In the genomic region with DNA sequence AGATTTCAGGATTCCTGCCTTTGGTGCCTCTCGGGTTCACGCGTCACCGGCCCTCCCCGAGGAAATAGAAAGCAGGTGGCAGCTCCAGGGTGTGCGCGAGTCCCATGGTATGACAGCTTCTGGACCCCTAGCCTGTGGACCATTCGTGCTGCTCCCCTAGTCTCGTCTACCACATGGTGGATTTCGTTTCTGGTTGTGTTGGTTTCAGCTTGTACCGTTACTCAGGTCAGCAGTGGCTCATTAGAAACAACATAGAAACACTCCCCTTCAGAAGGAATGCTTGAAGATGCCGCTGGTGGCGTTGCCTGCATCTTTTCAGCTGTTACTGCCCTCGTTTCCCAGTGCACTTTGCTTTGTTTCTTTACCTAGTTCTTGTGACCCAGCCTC, we compare ENCODE assay signal across 1 cellular context.
A peak's percentile ranks its signal among the peaks of the same experiment; 100 is the strongest.
TF ChIP-seq lines count a peak whose summit lies in the region.

No MANE protein-coding gene starts in this region.

TF ChIP-seq in GM12878, 131 proteins besides CTCF, POLR2A, EP300 and RAD21 (continued from another document):
- TF ChIP-seq SMC3 (IDR thresholded peaks at IDR 0.05; ENCODE audit: borderline replicate concordance, low read length) (no peak), MXI1 (IDR thresholded peaks at IDR 0.05; ENCODE audit: low read depth, low read length) (0 out of 2 replicates have a peak, but pooled peaks have one; percentile 4)
